8 cellular contexts compared by ENCODE assay signal in the genomic region with DNA sequence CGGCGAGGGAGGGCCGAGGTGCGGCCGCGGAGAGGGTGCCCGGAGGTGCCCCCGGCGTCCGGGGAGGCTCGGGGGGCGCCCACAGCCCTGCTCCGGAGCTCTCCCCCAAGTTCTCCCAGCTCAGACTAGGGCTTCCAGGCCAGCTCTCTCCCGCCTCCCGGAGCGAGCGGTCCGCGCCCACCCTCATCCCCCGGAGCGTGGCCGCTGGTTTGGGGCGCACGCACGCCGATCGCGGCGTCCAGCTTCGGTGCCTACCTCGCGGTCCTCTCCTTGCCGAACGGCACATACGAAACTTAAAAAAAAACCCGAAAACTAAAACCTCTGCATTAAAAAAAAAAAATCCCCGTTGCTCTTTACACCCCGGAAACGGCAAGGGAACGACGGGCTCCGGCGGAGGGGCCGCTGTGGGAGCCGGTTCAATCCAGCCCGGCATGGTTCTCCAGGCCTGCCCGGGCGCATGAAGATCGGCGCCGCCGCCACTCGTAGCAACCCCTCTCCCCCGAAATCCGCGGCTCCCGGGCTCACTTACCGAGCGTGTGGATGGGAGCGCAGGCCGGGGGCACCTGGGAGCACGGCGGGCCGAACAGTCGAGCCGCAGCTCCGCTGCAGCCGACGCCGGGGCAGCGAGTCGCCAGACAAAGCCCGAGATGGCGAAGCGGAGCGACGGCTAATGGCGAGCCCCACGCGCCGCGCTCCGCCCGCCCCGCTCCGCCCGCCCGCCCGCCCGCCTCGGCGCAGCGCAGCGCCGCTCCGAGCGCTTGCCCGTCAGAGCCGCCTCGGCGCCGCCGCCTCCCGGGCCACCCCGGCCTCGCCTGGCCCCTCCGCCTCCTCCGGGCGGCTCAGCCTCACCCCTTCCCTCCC. TPM values are rescaled to one million over a fixed set of nuclear protein-coding genes. Genes with fewer than 3 reads are reported as not detected.
DNase-seq lines count a peak whose midpoint lies in the region; ATAC-seq and TF ChIP-seq lines count a peak whose summit lies in the region.

No MANE protein-coding gene starts in this region.

- peak overlapping the region; percentile 89 to 100 (median 96) for H3K4me3 Mint-ChIP-seq in CD8-positive, alpha-beta memory T cell
- peak overlapping the region; percentile 98 for H3K4me3 Mint-ChIP-seq in activated naive CD4-positive, alpha-beta T cell treated with anti-CD3 and anti-CD28 coated beads, Interleukin-2, amount 50 U/mL, for 24 hours

- peak; percentile 48 for TF ChIP-seq CTCF in HEK293 (tag by site-specific recombination; IDR thresholded peaks at IDR 0.05)
- no peak for TF ChIP-seq CTCF in Panc1 (IDR thresholded peaks at IDR 0.05)
- TF ChIP-seq CTCF in osteoblast (IDR thresholded peaks at IDR 0.05; ENCODE audit: extremely low read depth, low read depth, low read length), result no peak

- no peaks in the 10 kb centered on the region for H3K9me3 ChIP-seq in CD8-positive, alpha-beta memory T cell (ENCODE audit: low read length)
- H3K9me3 ChIP-seq in HEK293 (ENCODE audit: control insufficient read depth, insufficient read depth, low read depth, low read length) (no peaks in the 10 kb centered on the region), Panc1 (ENCODE audit: control insufficient read depth, insufficient read depth, low read depth, low read length) (no peaks in the 10 kb centered on the region), osteoblast (ENCODE audit: low read depth, low read length) (no peaks in the 10 kb centered on the region)

- peaks cover 7% of the 10 kb centered on the region for H3K36me3 ChIP-seq in CD8-positive, alpha-beta memory T cell (ENCODE audit: insufficient read depth, low read length)
- H3K36me3 ChIP-seq in HEK293 (ENCODE audit: control insufficient read depth in 2 of 2, insufficient read depth in 1 of 2, low read length in 2 of 2) (peaks cover 3 to 20% of the 10 kb centered on the region in 2 experiments; a peak in 2 of 3 replicates), Panc1 (ENCODE audit: control insufficient read depth, insufficient read depth, low read length) (peaks cover 8% of the 10 kb centered on the region), osteoblast (ENCODE audit: insufficient read depth, low read length) (peaks cover 15% of the 10 kb centered on the region)

- peak overlapping the region; percentile 85 for H3K27ac ChIP-seq in CD8-positive, alpha-beta memory T cell (ENCODE audit: low read depth, low read length)
- H3K27ac ChIP-seq in HEK293 (ENCODE audit: extremely low read depth, low read depth, low read length) (peak overlapping the region; percentile 100), Panc1 (ENCODE audit: low read length) (peak overlapping the region; percentile 87), osteoblast (ENCODE audit: low read depth, low read length) (peak overlapping the region; percentile 63)

- H3K4me2 ChIP-seq in osteoblast (ENCODE audit: insufficient read depth, low read length), result peak overlapping the region; percentile 78

- H3K4me1 Mint-ChIP-seq in CD8-positive, alpha-beta memory T cell, result peaks cover 33 to 41% (median 34%) of the 10 kb centered on the region in 3 donors
- peaks cover 35% of the 10 kb centered on the region for H3K4me1 Mint-ChIP-seq in activated naive CD4-positive, alpha-beta T cell treated with anti-CD3 and anti-CD28 coated beads, Interleukin-2, amount 50 U/mL, for 24 hours

- no TSS peak for BruUV-seq in Panc1 (replicated peaks; lab: Mats Ljungman, UMichigan)

- CTCF ChIA-PET in CD8-positive, alpha-beta memory T cell (lab: Charles Lee), result interaction anchor here (0.8 to 5.7 kb wide), 16 partner anchors 10 to 125 kb away, joined by 3 to 50 read pairs (median 4); partner anchors contain the start of genes GRN, HDAC5 and SLC25A39
- CTCF ChIA-PET in HEK293 (lab: Yijun Ruan, JAX), result interaction anchor here (0.7 to 4.4 kb wide), 8 partner anchors 11 to 460 kb away, joined by 3 to 33 read pairs (median 4); partner anchors contain the start of gene TMUB2
- CTCF ChIA-PET in Panc1 (lab: Charles Lee), result interaction anchor here (0.7 kb wide), 1 partner anchor 1013 kb away, joined by 4 read pairs; no protein-coding TSS in a partner anchor

- H3K4me3 ChIP-seq in CD8-positive, alpha-beta memory T cell (ENCODE audit: low read length), result peak overlapping the region; percentile 89
- peak overlapping the region; percentile 79 for H3K4me3 ChIP-seq in HEK293 (ENCODE audit: low read depth, low read length)
- peak overlapping the region; percentile 69 to 77 for H3K4me3 ChIP-seq in Panc1 (ENCODE audit: low read depth in 2 of 2, low read length in 2 of 2)
- peak overlapping the region; percentile 84 for H3K4me3 ChIP-seq in osteoblast (ENCODE audit: insufficient read depth, low read length)

- peaks cover 34% of the 10 kb centered on the region for H3K79me2 ChIP-seq in osteoblast (ENCODE audit: insufficient read depth, low read length)

- intact Hi-C loops in Panc1 (cut with micrococcal nuclease; ENCODE audit: unreplicated experiment), result loop anchor here (5.0 kb wide), 1 partner anchor 107 kb away; no protein-coding TSS in a partner anchor

- no peaks in the 10 kb centered on the region for H3K9me3 Mint-ChIP-seq in CD8-positive, alpha-beta memory T cell
- H3K9me3 Mint-ChIP-seq in activated naive CD4-positive, alpha-beta T cell treated with anti-CD3 and anti-CD28 coated beads, Interleukin-2, amount 50 U/mL, for 24 hours, result no peaks in the 10 kb centered on the region

- peak; percentile 45 to 79 (median 63) for DNase-seq in CD8-positive, alpha-beta memory T cell
- DNase-seq in Panc1 (ENCODE audit: low read depth, low spot score) (no peak), globus pallidus (ENCODE audit: low spot score) (peak; percentile 57), osteoblast (ENCODE audit: insufficient read length, low spot score, missing footprints) (peak; percentile 93), 8988T (no peak)

- no peaks in the 10 kb centered on the region for H3K27me3 ChIP-seq in CD8-positive, alpha-beta memory T cell (ENCODE audit: insufficient read depth, low read length, poor library complexity, severe bottlenecking)
- H3K27me3 ChIP-seq in Panc1 (ENCODE audit: control insufficient read depth, insufficient read depth, low read length) (no peaks in the 10 kb centered on the region), osteoblast (ENCODE audit: insufficient read depth, low read length) (no peaks in the 10 kb centered on the region)

- H3K4me1 ChIP-seq in CD8-positive, alpha-beta memory T cell (ENCODE audit: insufficient read depth, low read length), result peaks cover 36% of the 10 kb centered on the region
- H3K4me1 ChIP-seq in HEK293 (ENCODE audit: control insufficient read depth, insufficient read depth, low read length) (peaks cover 11% of the 10 kb centered on the region), Panc1 (ENCODE audit: control insufficient read depth, insufficient read depth, low read length) (peaks cover 26% of the 10 kb centered on the region), osteoblast (ENCODE audit: insufficient read depth, low read length) (peaks cover 38% of the 10 kb centered on the region)

- POLR2A ChIA-PET in CD8-positive, alpha-beta memory T cell (lab: Charles Lee), result interaction anchor here (0.6 to 6.2 kb wide), 18 partner anchors 8 to 130 kb away, joined by 3 to 58 read pairs (median 6); partner anchors contain the start of genes ATXN7L3, GRN, HDAC5 and RUNDC3A
- POLR2A ChIA-PET in HEK293 (lab: Yijun Ruan, JAX) (interaction anchor here (0.6 to 3.4 kb wide), 31 partner anchors 10 to 519 kb away, joined by 3 to 38 read pairs (median 5); partner anchors contain the start of genes ATXN7L3, DBF4B, FZD2 and GRN), Panc1 (lab: Charles Lee) (interaction anchor here (0.7 kb wide), 3 partner anchors 31 to 107 kb away, joined by 3 to 4 read pairs (median 3); no protein-coding TSS in a partner anchor)

- H3K27me3 Mint-ChIP-seq in CD8-positive, alpha-beta memory T cell, result no peaks in the 10 kb centered on the region
- H3K27me3 Mint-ChIP-seq in activated naive CD4-positive, alpha-beta T cell treated with anti-CD3 and anti-CD28 coated beads, Interleukin-2, amount 50 U/mL, for 24 hours, result no peaks in the 10 kb centered on the region

- ATAC-seq in Panc1 (peak; percentile 43), HG03159 (IDR thresholded peaks at IDR 0.05; ENCODE audit: unreplicated experiment) (no peak)

- H2AFZ ChIP-seq in osteoblast (ENCODE audit: low read length), result no peak overlapping the region

- in situ Hi-C loops in Panc1 (cut with HindIII; ENCODE audit: low pct_unique_long_range_greater_than_20kb, low sequenced_read_pairs), result no loop called here

- H3K27ac Mint-ChIP-seq in CD8-positive, alpha-beta memory T cell, result peak overlapping the region; percentile 87 to 99 (median 91)
- H3K27ac Mint-ChIP-seq in activated naive CD4-positive, alpha-beta T cell treated with anti-CD3 and anti-CD28 coated beads, Interleukin-2, amount 50 U/mL, for 24 hours, result peak overlapping the region; percentile 97

- H4K20me1 ChIP-seq in osteoblast (ENCODE audit: insufficient read depth, low read length), result peaks cover 30% of the 10 kb centered on the region

- H3K36me3 Mint-ChIP-seq in CD8-positive, alpha-beta memory T cell, result peaks cover 6 to 30% (median 8%) of the 10 kb centered on the region in 3 donors
- peaks cover 5% of the 10 kb centered on the region for H3K36me3 Mint-ChIP-seq in activated naive CD4-positive, alpha-beta T cell treated with anti-CD3 and anti-CD28 coated beads, Interleukin-2, amount 50 U/mL, for 24 hours

TF ChIP-seq in HEK293, 187 proteins besides CTCF, POLR2A, EP300 and RAD21 (continues in another document):
- 0 out of 2 replicates have a peak, but pooled peaks have one; percentile 18 for TF ChIP-seq KLF1 (tag by site-specific recombination; IDR thresholded peaks at IDR 0.05)

RNA-seq across cellular contexts. Expression of gene UBTF, which starts 1.0 kb away (rescaled TPM):
- total RNA-seq in CD8-positive, alpha-beta memory T cell, result 100 to 1,000 TPM; 186 to 199 TPM
- polyA plus RNA-seq in CD8-positive, alpha-beta memory T cell, result 78.0 TPM
- 116 TPM for total RNA-seq in Panc1 (2021; ENCODE audit: unreplicated experiment)
- polyA plus RNA-seq in Panc1 (2012; ENCODE audit: insufficient read length), result 100.0 TPM
- total RNA-seq in osteoblast, result 49.6 and 51.3 TPM in 2 replicates

RNA-seq across cellular contexts. Expression of gene ATXN7L3, which starts 20.8 kb away (rescaled TPM):
- total RNA-seq in CD8-positive, alpha-beta memory T cell, result 100 to 1,000 TPM in 1 of 2 experiments, 10 to 100 TPM in 1; 96.6 to 111 TPM
- 15.4 TPM for polyA plus RNA-seq in CD8-positive, alpha-beta memory T cell
- 69.8 TPM for total RNA-seq in Panc1 (2021; ENCODE audit: unreplicated experiment)
- polyA plus RNA-seq in Panc1 (2012; ENCODE audit: insufficient read length), result 57.4 TPM
- 34.5 and 38.4 TPM in 2 replicates for total RNA-seq in osteoblast

RNA-seq across cellular contexts. Expression of gene TMUB2, which starts 33.7 kb away (rescaled TPM):
- total RNA-seq in CD8-positive, alpha-beta memory T cell, result 10 to 100 TPM; 20.8 to 22.5 TPM
- polyA plus RNA-seq in CD8-positive, alpha-beta memory T cell, result 37.5 TPM
- total RNA-seq in Panc1 (2021; ENCODE audit: unreplicated experiment) (30.7 TPM), osteoblast (27.1 and 27.9 TPM in 2 replicates)
- polyA plus RNA-seq in Panc1 (2012; ENCODE audit: insufficient read length), result 31.4 TPM

RNA-seq across cellular contexts. Expression of gene SLC4A1, which starts 47.5 kb away (rescaled TPM):
- total RNA-seq in CD8-positive, alpha-beta memory T cell, result not detected
- not detected for polyA plus RNA-seq in CD8-positive, alpha-beta memory T cell
- not detected for total RNA-seq in Panc1 (2021; ENCODE audit: unreplicated experiment)
- not detected for polyA plus RNA-seq in Panc1 (2012; ENCODE audit: insufficient read length)
- under 0.01 TPM in 1 of 2 replicates, not detected in the other for total RNA-seq in osteoblast

RNA-seq across cellular contexts. Expression of gene ASB16, which starts 49.9 kb away (rescaled TPM):
- under 1 TPM in 1 of 2 experiments, not detected in 1; 0.11 TPM for total RNA-seq in CD8-positive, alpha-beta memory T cell
- polyA plus RNA-seq in CD8-positive, alpha-beta memory T cell, result 0.10 TPM
- not detected for total RNA-seq in Panc1 (2021; ENCODE audit: unreplicated experiment)
- 1.5 TPM for polyA plus RNA-seq in Panc1 (2012; ENCODE audit: insufficient read length)
- total RNA-seq in osteoblast, result not detected in 2 replicates

Comparison
In these comparisons a context has a peak if more than half of its experiments do, and no peak if none do; other contexts are left out.
1. DNase-seq: peak in CD8-positive, alpha-beta memory T cell (5 of 5), globus pallidus (single experiment) and osteoblast (single experiment); none in Panc1 (single experiment) and 8988T (single experiment).
2. Peak in every context shown above with its lines, with median percentiles within 50 percentile points of each other: H3K27ac ChIP-seq and H3K4me3 ChIP-seq.